1 cellular context compared by ENCODE assay signal in the genomic region with DNA sequence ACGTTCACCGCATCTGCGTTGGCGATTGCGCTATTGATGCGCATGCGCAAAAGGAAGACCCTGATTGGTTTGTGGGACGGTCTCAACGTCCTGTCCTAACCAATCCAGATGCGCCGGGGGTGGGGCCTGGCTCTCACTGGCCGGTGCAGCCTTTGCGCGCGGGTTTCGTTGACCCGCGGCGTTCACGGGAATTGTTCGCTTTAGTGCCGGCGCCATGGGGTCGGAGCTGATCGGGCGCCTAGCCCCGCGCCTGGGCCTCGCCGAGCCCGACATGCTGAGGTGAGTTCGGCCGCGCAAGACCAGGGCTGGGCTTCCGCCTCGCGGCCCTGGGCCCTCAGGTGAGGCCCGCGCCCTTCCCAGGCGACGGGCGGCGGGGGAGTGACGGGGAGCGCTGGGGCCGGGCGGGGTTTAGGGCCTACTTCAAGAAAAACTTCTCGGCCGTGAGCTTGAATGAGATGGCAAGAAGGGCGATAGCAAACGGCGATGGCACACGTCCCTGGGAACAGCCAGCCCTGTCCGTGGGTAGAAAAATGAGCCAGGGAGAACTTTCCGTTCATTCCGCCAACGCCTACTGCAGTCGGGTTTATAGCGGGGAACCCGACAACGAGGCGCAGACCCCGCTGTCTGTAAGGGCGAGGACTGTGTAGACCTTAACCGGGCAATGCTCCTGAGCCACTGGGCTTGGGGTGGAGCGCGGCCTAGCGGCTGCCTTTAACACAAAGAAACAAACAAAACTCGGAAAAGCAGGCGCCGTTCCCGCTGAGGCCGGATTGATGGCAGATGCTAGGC.
TF ChIP-seq lines count a peak whose summit lies in the region.

A gene with protein sequence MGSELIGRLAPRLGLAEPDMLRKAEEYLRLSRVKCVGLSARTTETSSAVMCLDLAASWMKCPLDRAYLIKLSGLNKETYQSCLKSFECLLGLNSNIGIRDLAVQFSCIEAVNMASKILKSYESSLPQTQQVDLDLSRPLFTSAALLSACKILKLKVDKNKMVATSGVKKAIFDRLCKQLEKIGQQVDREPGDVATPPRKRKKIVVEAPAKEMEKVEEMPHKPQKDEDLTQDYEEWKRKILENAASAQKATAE (plus strand): TSS at position 168 of the 789 bp plus-strand sequence. CDS start 47 bp downstream, at position 215.

TF ChIP-seq in HCT116, 20 proteins besides CTCF, POLR2A, EP300 and RAD21 (continued from another document):
- TF ChIP-seq, protein P1, sequence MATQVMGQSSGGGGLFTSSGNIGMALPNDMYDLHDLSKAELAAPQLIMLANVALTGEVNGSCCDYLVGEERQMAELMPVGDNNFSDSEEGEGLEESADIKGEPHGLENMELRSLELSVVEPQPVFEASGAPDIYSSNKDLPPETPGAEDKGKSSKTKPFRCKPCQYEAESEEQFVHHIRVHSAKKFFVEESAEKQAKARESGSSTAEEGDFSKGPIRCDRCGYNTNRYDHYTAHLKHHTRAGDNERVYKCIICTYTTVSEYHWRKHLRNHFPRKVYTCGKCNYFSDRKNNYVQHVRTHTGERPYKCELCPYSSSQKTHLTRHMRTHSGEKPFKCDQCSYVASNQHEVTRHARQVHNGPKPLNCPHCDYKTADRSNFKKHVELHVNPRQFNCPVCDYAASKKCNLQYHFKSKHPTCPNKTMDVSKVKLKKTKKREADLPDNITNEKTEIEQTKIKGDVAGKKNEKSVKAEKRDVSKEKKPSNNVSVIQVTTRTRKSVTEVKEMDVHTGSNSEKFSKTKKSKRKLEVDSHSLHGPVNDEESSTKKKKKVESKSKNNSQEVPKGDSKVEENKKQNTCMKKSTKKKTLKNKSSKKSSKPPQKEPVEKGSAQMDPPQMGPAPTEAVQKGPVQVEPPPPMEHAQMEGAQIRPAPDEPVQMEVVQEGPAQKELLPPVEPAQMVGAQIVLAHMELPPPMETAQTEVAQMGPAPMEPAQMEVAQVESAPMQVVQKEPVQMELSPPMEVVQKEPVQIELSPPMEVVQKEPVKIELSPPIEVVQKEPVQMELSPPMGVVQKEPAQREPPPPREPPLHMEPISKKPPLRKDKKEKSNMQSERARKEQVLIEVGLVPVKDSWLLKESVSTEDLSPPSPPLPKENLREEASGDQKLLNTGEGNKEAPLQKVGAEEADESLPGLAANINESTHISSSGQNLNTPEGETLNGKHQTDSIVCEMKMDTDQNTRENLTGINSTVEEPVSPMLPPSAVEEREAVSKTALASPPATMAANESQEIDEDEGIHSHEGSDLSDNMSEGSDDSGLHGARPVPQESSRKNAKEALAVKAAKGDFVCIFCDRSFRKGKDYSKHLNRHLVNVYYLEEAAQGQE (IDR thresholded peaks at IDR 0.05; ENCODE audit: low read depth), result no peak
